In the genomic region with DNA sequence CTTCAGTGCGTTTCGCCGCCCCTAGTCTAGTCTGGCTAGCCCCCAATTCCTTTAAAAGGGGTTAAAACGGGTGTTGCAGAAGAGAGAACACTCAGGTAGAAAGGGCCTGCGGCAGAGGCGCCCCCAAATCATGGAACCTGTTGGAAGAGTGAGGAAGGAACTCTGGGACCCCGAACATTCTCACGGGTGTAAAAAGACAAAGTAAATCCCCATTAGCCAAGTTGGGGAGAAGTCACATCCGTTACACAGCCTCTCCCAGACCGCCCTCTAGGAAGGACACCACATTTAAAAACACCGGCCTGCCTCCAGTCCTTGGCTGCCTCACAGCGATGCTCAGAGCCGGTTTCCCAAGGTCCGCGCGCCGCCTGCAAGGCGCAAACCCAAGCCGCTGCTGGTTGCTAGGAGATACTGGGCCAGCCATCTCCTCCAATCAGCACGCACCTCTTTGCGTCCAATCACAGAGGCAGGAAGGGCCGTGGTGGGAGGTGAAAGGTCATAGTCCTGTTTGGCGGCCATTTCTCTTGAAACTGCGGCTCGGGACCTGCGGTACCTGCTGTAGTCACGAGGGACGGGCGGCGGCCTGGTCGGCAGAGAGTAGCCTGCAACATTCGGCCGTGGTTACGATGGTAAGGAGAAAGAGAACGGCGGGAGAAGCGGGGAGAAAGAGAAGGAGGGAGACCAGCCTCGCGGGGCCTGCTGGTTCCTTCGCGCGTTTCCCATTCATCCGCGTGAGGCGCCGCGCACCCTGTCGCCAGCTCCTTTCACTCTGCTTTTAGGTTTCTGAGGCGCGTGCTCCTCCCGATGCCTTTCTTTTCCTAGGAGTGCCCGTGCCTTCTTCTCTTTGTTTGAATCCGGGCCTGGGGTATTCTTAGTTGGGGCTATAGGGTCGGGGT, we compare ENCODE assay signal across 8 cellular contexts. TPM values are rescaled to one million over a fixed set of nuclear protein-coding genes. Genes with fewer than 3 reads are reported as not detected.
DNase-seq lines count a peak whose midpoint lies in the region; ATAC-seq and TF ChIP-seq lines count a peak whose summit lies in the region.

A gene (plus strand): TSS at position 502 of the 893 bp plus-strand sequence. CDS start 122 bp downstream, at position 624.

- H3K27me3 ChIP-seq in ascending aorta (no peaks in the 10 kb centered on the region), right cardiac atrium (ENCODE audit: control insufficient read depth, insufficient read depth) (no peaks in the 10 kb centered on the region), vagina (no peaks in the 10 kb centered on the region)

- DNase-seq in NCI-H187 treated with DMSO at 0.1 percent for 48 hours (lab: John Stamatoyannopoulos, UW) (peak; percentile 94), ascending aorta (ENCODE audit: low spot score in 2 of 2) (peak; percentile 85 to 98), right cardiac atrium (peak; percentile 94 to 96 (median 96)), pulmonary artery endothelial cell (ENCODE audit: low read depth, low spot score) (peak; percentile 88), vagina (ENCODE audit: extremely low spot score in 2 of 2) (peak in 1 of 2 donors; percentile 98)

- H3K4me3 ChIP-seq in ascending aorta (peak within 1 kb of the TSS; percentile 80 to 81), right cardiac atrium (ENCODE audit: low read length) (peak within 1 kb of the TSS; percentile 81), vagina (peak within 1 kb of the TSS; percentile 65 to 85)

- ATAC-seq in GM18505 (IDR thresholded peaks at IDR 0.05; ENCODE audit: unreplicated experiment) (peak; percentile 99), HG02970 (IDR thresholded peaks at IDR 0.05; ENCODE audit: low FRiP score, unreplicated experiment) (peak; percentile 99), right cardiac atrium (peak; percentile 100)

- under 1% methylated on average over 54 of the region's 54 CpGs for WGBS in right cardiac atrium

- peaks cover 9 to 12% of the 10 kb centered on the region in 2 donors for H3K4me1 ChIP-seq in ascending aorta
- peaks cover 3% of the 10 kb centered on the region for H3K4me1 ChIP-seq in right cardiac atrium (ENCODE audit: control insufficient read depth, insufficient read depth, low read length)
- peaks cover 26% of the 10 kb centered on the region for H3K4me1 ChIP-seq in vagina

- TF ChIP-seq POLR2A in GM18505 (IDR thresholded peaks at IDR 0.05; ENCODE audit: borderline replicate concordance, extremely low read depth, insufficient read depth, insufficient read length) (peak; percentile 80), vagina (IDR thresholded peaks at IDR 0.05) (no peak)

- intact Hi-C loops in T-helper 2 cell treated with Interferon-gamma antibody and Interleukin-4, amounts not matched to agents 100 ng/mL and 5 ng/mL, for 36 hours (cut with micrococcal nuclease) = loop anchor here (1.0 to 10.0 kb wide), 10 partner anchors 84 to 1049 kb away; a partner anchor contains a TSS
- intact Hi-C loops in ascending aorta (cut with DNase I) = loop anchor here (1.0 kb wide), 1 partner anchor 310 kb away; no protein-coding TSS in a partner anchor
- intact Hi-C loops in right cardiac atrium (cut with DNase I) = no loop called here
- intact Hi-C loops in vagina (cut with DNase I) = no loop called here

- peak within 1 kb of the TSS; percentile 52 to 58 for H3K27ac ChIP-seq in ascending aorta
- peak within 1 kb of the TSS; percentile 69 for H3K27ac ChIP-seq in right cardiac atrium (ENCODE audit: low read length)
- peak within 1 kb of the TSS; percentile 70 for H3K27ac ChIP-seq in vagina

- H3K36me3 ChIP-seq in ascending aorta (peaks cover 20% of the 10 kb centered on the region in 2 donors), vagina (peaks cover 0 to 22% of the 10 kb centered on the region in 2 donors)

- TF ChIP-seq CTCF in ascending aorta (IDR thresholded peaks at IDR 0.05) = peak in 1 of 3 experiments; percentile 24
- TF ChIP-seq CTCF in vagina (IDR thresholded peaks at IDR 0.05) = peak in 1 of 3 experiments; percentile 4

- H3K9me3 ChIP-seq in ascending aorta = no peaks in the 10 kb centered on the region
- H3K9me3 ChIP-seq in right cardiac atrium (ENCODE audit: control insufficient read depth, low read length) = no peaks in the 10 kb centered on the region
- H3K9me3 ChIP-seq in vagina = no peaks in the 10 kb centered on the region

RNA-seq across cellular contexts. Expression of the gene that starts here (rescaled TPM):
- total RNA-seq in T-helper 2 cell treated with Interferon-gamma antibody and Interleukin-4, amounts not matched to agents 100 ng/mL and 5 ng/mL, for 36 hours = 47.2 and 50.5 TPM in 2 replicates
- not detected for total RNA-seq in ascending aorta
- 10 to 100 TPM; 10.2 to 18.5 (median 14.7) TPM for total RNA-seq in right cardiac atrium
- polyA plus RNA-seq in right cardiac atrium = 36.4 TPM
- total RNA-seq in pulmonary artery endothelial cell = 33.6 and 40.9 TPM in 2 replicates
- total RNA-seq in vagina = 4.9 TPM

Comparison
In these comparisons a context has a peak if more than half of its experiments do, and no peak if none do; other contexts are left out.
1. Peak in DNase-seq, H3K4me3 ChIP-seq and H3K27ac ChIP-seq in ascending aorta; RNA of the gene not detected or under 1 TPM.
2. intact Hi-C loops: an anchor here in T-helper 2 cell treated with Interferon-gamma antibody and Interleukin-4, amounts not matched to agents 100 ng/mL and 5 ng/mL, for 36 hours (1.0 to 10.0 kb wide) and ascending aorta (1.0 kb wide); none called in right cardiac atrium and vagina.